In genomic region chr18:54776282-54776977, GRCh38 we compare ENCODE assay signal across 9 cellular contexts. TPM values are rescaled to one million over a fixed set of nuclear protein-coding genes. Genes with fewer than 3 reads are reported as not detected.
DNase-seq lines count a peak whose midpoint lies in the region; ATAC-seq and TF ChIP-seq lines count a peak whose summit lies in the region.
"Had no signal": no experiment of that assay in that cellular context is flagged by ENCODE, and none has a peak within 500 bp of the region (broad histone marks: within the 10 kb centered on the region; RNA-seq: fewer than 3 reads in every experiment).

No MANE protein-coding gene starts in this region.

- H3K36me3 ChIP-seq in Caco-2 (ENCODE audit: control insufficient read depth, insufficient read depth, low read length) (no peaks in the 10 kb centered on the region), HAP-1 (replicated peaks) (no peaks in the 10 kb centered on the region)
- H3K36me3 ChIP-seq: tibial artery had no signal

- H3K27me3 ChIP-seq in Caco-2 (replicated peaks; ENCODE audit: control insufficient read depth, insufficient read depth, low read length), result no peaks in the 10 kb centered on the region
- H3K27me3 ChIP-seq in HAP-1 (ENCODE audit: low read depth), result no peaks in the 10 kb centered on the region
- H3K27me3 ChIP-seq: tibial artery had no signal

- H3K4me1 ChIP-seq in Caco-2, result no peaks in the 10 kb centered on the region
- peaks cover 7% of the 10 kb centered on the region for H3K4me1 ChIP-seq in HAP-1
- H3K4me1 ChIP-seq: tibial artery had no signal

- in situ Hi-C loops in HAP-1 (cut with MboI; ENCODE audit: low sequenced_read_pairs), result no loop called here

- H3K27ac Mint-ChIP-seq in activated B cell treated with CpG ODN at 0.5 μM for 24 hours (no peak overlapping the region), Caco-2 (ENCODE audit: unreplicated experiment) (no peak overlapping the region)

- no TSS peak for BruUV-seq in Caco-2 (replicated peaks; lab: Mats Ljungman, UMichigan)

- POLR2A ChIA-PET in AG04449 (lab: Yijun Ruan, JAX), result interaction anchor here (1.4 kb wide), 1 partner anchor 11 kb away, joined by 4 read pairs; no protein-coding TSS in a partner anchor
- POLR2A ChIA-PET in activated B cell treated with CpG ODN at 0.5 μM for 24 hours (lab: Charles Lee), result no interaction called here
- POLR2A ChIA-PET in Caco-2 (lab: Charles Lee), result no interaction called here

- H3K9me3 Mint-ChIP-seq in activated B cell treated with CpG ODN at 0.5 μM for 24 hours (no peaks in the 10 kb centered on the region), Caco-2 (ENCODE audit: unreplicated experiment) (no peaks in the 10 kb centered on the region)

- ATAC-seq in GM18907 (IDR thresholded peaks at IDR 0.05; ENCODE audit: unreplicated experiment) (peak; percentile 83), HG03354 (IDR thresholded peaks at IDR 0.05; ENCODE audit: poor library complexity, severe bottlenecking, unreplicated experiment) (peak; percentile 84), activated B cell treated with CpG ODN at 0.5 μM for 24 hours (ENCODE audit: low read depth) (peak; percentile 21)

- H3K36me3 Mint-ChIP-seq in activated B cell treated with CpG ODN at 0.5 μM for 24 hours (ENCODE audit: low read depth) (no peaks in the 10 kb centered on the region), Caco-2 (ENCODE audit: insufficient read depth, unreplicated experiment) (no peaks in the 10 kb centered on the region)

- H3K9me3 ChIP-seq in Caco-2 (no peaks in the 10 kb centered on the region), HAP-1 (no peaks in the 10 kb centered on the region)
- H3K9me3 ChIP-seq: tibial artery had no signal

- TF ChIP-seq CTCF in AG04449 (IDR thresholded peaks at IDR 0.05; ENCODE audit: insufficient read depth, low read length, missing control alignments) (no peak), activated B cell treated with CpG ODN at 0.5 μM for 24 hours (IDR thresholded peaks at IDR 0.05) (no peak), Caco-2 (IDR thresholded peaks at IDR 0.05; ENCODE audit: insufficient read depth in 1 of 2, low read depth in 1 of 2, low read length in 1 of 2, severe bottlenecking in 1 of 2, unreplicated experiment in 1 of 2) (no peak)

- no peak overlapping the region for H3K4me3 ChIP-seq in AG04449 (ENCODE audit: low read depth, low read length)
- H3K4me3 ChIP-seq in Caco-2 (ENCODE audit: low read depth, low read length), result no peak overlapping the region
- H3K4me3 ChIP-seq in HAP-1, result no peak overlapping the region
- H3K4me3 ChIP-seq: tibial artery had no signal

- H3K4me3 Mint-ChIP-seq in activated B cell treated with CpG ODN at 0.5 μM for 24 hours, result no peak overlapping the region
- H3K4me3 Mint-ChIP-seq in Caco-2 (ENCODE audit: unreplicated experiment), result no peak overlapping the region

- no peaks in the 10 kb centered on the region for H3K27me3 Mint-ChIP-seq in activated B cell treated with CpG ODN at 0.5 μM for 24 hours
- no peaks in the 10 kb centered on the region for H3K27me3 Mint-ChIP-seq in Caco-2 (ENCODE audit: insufficient read depth, unreplicated experiment)

- peak; percentile 97 for DNase-seq in AG04449 (ENCODE audit: low read depth, low spot score)
- no peak for DNase-seq in activated B cell treated with CpG ODN at 0.5 μM for 24 hours
- DNase-seq in lung microvascular endothelial cell (ENCODE audit: low read depth in 2 of 2), result peak; percentile 2 to 96
- DNase-seq in Caco-2, result no peak
- no peak for DNase-seq in iPS-NIHi7 (ENCODE audit: extremely low spot score)
- no peak for DNase-seq in HAP-1 (ENCODE audit: low spot score in 2 of 2)

- CTCF ChIA-PET in AG04449 (lab: Yijun Ruan, JAX) (no interaction called here), activated B cell treated with CpG ODN at 0.5 μM for 24 hours (lab: Charles Lee) (no interaction called here), Caco-2 (lab: Charles Lee) (no interaction called here)

- no peaks in the 10 kb centered on the region for H3K4me1 Mint-ChIP-seq in activated B cell treated with CpG ODN at 0.5 μM for 24 hours
- H3K4me1 Mint-ChIP-seq in Caco-2 (ENCODE audit: low read depth, unreplicated experiment), result peaks cover 6% of the 10 kb centered on the region

- intact Hi-C loops in activated B cell treated with CpG ODN at 0.5 μM for 24 hours (cut with micrococcal nuclease) (loop anchor here (5.0 kb wide), 1 partner anchor 1951 kb away; no protein-coding TSS in a partner anchor), Caco-2 (cut with micrococcal nuclease; ENCODE audit: unreplicated experiment) (no loop called here)

RNA-seq across cellular contexts. Expression of gene RAB27B, which starts 51.8 kb away (rescaled TPM):
- total RNA-seq in activated B cell treated with CpG ODN at 0.5 μM for 24 hours, result 0.17 and 0.64 TPM in 2 replicates
- total RNA-seq in lung microvascular endothelial cell, result under 0.01 TPM in 1 of 2 replicates, not detected in the other
- total RNA-seq in Caco-2 (2022), result 0.32 and 0.42 TPM in 2 replicates

Comparison
In these comparisons a context has a peak if more than half of its experiments do, and no peak if none do; other contexts are left out.
1. DNase-seq: peak in AG04449 (single experiment) and lung microvascular endothelial cell (2 of 2); none in activated B cell treated with CpG ODN at 0.5 μM for 24 hours (single experiment), Caco-2 (0 of 2), iPS-NIHi7 (single experiment) and HAP-1 (0 of 2).
2. ATAC-seq: peak in every context shown above with its lines; median percentile 84 in HG03354; 83 in GM18907; 21 in activated B cell treated with CpG ODN at 0.5 μM for 24 hours.